ENCODE assay signal across 8 cellular contexts in genomic region chr16:30921748-30922419, GRCh38. TPM values are rescaled to one million over a fixed set of nuclear protein-coding genes. Genes with fewer than 3 reads are reported as not detected.
DNase-seq lines count a peak whose midpoint lies in the region; ATAC-seq and TF ChIP-seq lines count a peak whose summit lies in the region.

No MANE protein-coding gene starts in this region.

- TF ChIP-seq CTCF in AG09319 (IDR thresholded peaks at IDR 0.05; ENCODE audit: low read depth, low read length) (peak; percentile 88), GM20000 (IDR thresholded peaks at IDR 0.05; ENCODE audit: extremely low read depth, missing control alignments) (peak; percentile 77), prostate gland (IDR thresholded peaks at IDR 0.05) (peak; percentile 75 to 94 (median 88)), upper lobe of right lung (IDR thresholded peaks at IDR 0.05) (peak; percentile 92)

- H3K27me3 ChIP-seq in prostate gland (replicated peaks; ENCODE audit: insufficient read depth): no peaks in the 10 kb centered on the region
- no peaks in the 10 kb centered on the region for H3K27me3 ChIP-seq in upper lobe of right lung

- intact Hi-C loops in left ventricle myocardium superior (cut with micrococcal nuclease): no loop called here
- intact Hi-C loops in prostate gland (cut with DNase I): loop anchor here (2.0 to 5.0 kb wide), 3 partner anchors 25 to 80 kb away; partner anchors contain the start of gene CTF1
- intact Hi-C loops in upper lobe of right lung (cut with DNase I): no loop called here

- peak overlapping the region; percentile 61 to 71 for H3K4me3 ChIP-seq in prostate gland
- peak overlapping the region; percentile 72 for H3K4me3 ChIP-seq in upper lobe of right lung

- peak overlapping the region; percentile 92 to 96 for H3K27ac ChIP-seq in prostate gland
- peak overlapping the region; percentile 75 for H3K27ac ChIP-seq in upper lobe of right lung

- peak; percentile 64 for DNase-seq in AG09319 (ENCODE audit: extremely low read depth, low read depth)
- peak; percentile 80 for DNase-seq in GM20000 (ENCODE audit: low spot score)
- DNase-seq in NCI-H1436 treated with DMSO at 0.1 percent for 48 hours (lab: John Stamatoyannopoulos, UW): peak; percentile 71
- DNase-seq in T-helper 1 cell: peak; percentile 69 to 87 (median 80)
- peak in 55 of 56 donors; percentile 13 to 96 (median 77) for DNase-seq in amygdala (lab: John Stamatoyannopoulos, UW)
- peak; percentile 90 for DNase-seq in left ventricle myocardium superior
- peak; percentile 81 for DNase-seq in prostate gland (ENCODE audit: low spot score)
- DNase-seq in upper lobe of right lung: peak; percentile 92

- under 1% methylated on average over 37 of the region's 37 CpGs for WGBS in prostate gland

- no peaks in the 10 kb centered on the region for H3K9me3 ChIP-seq in prostate gland
- H3K9me3 ChIP-seq in upper lobe of right lung: no peaks in the 10 kb centered on the region

- H3K36me3 ChIP-seq in prostate gland: no peaks in the 10 kb centered on the region
- H3K36me3 ChIP-seq in upper lobe of right lung: no peaks in the 10 kb centered on the region

- TF ChIP-seq POLR2A in prostate gland (IDR thresholded peaks at IDR 0.05): no peak

- peak; percentile 26 for ATAC-seq in left ventricle myocardium superior
- ATAC-seq in upper lobe of right lung: peak; percentile 42

- H3K4me1 ChIP-seq in prostate gland (replicated peaks) (no peaks in the 10 kb centered on the region), upper lobe of right lung (peaks cover 8% of the 10 kb centered on the region)

RNA-seq across cellular contexts. Expression of gene FBXL19, which starts 1.5 kb away (rescaled TPM):
- 5.7 TPM for total RNA-seq in left ventricle myocardium superior
- 100 to 1,000 TPM in 1 of 2 donors, 10 to 100 TPM in 1; 23.5 to 125 TPM for total RNA-seq in prostate gland
- 13.4 TPM for total RNA-seq in upper lobe of right lung

RNA-seq across cellular contexts. Expression of gene CTF1, which starts 25.5 kb away (rescaled TPM):
- total RNA-seq in left ventricle myocardium superior (7.5 TPM), prostate gland (10 to 100 TPM in 1 of 2 donors, 1 to 10 TPM in 1; 9.8 to 13.9 TPM), upper lobe of right lung (9.3 TPM)

RNA-seq across cellular contexts. Expression of gene ORAI3, which starts 27.0 kb away (rescaled TPM):
- total RNA-seq in left ventricle myocardium superior (10.8 TPM), prostate gland (100 to 1,000 TPM in 1 of 2 donors, 10 to 100 TPM in 1; 74.6 to 114 TPM), upper lobe of right lung (19.5 TPM)

RNA-seq across cellular contexts. Expression of gene BCL7C, which starts 28.0 kb away (rescaled TPM):
- total RNA-seq in left ventricle myocardium superior (29.6 TPM), prostate gland (10 to 100 TPM; 54.2 to 54.8 TPM), upper lobe of right lung (25.3 TPM)

RNA-seq across cellular contexts. Expression of gene SETD1A, which starts 35.7 kb away (rescaled TPM):
- 11.0 TPM for total RNA-seq in left ventricle myocardium superior
- total RNA-seq in prostate gland: 10 to 100 TPM in 1 of 2 donors, 1 to 10 TPM in 1; 10.0 to 29.1 TPM
- total RNA-seq in upper lobe of right lung: 18.6 TPM

Comparison
In these comparisons a context has a peak if more than half of its experiments do, and no peak if none do; other contexts are left out.
1. Peak in every context shown above with its lines: DNase-seq, ATAC-seq, H3K4me3 ChIP-seq and H3K27ac ChIP-seq.